In genomic region chr6:90294989-90295853, GRCh38 we compare ENCODE assay signal across 8 cellular contexts. TPM values are rescaled to one million over a fixed set of nuclear protein-coding genes. Genes with fewer than 3 reads are reported as not detected.
DNase-seq lines count a peak whose midpoint lies in the region; ATAC-seq, FAIRE-seq and TF ChIP-seq lines count a peak whose summit lies in the region.

No MANE protein-coding gene starts in this region.

- CTCF ChIA-PET in A549 (lab: Yijun Ruan, JAX) (interaction anchor here (0.7 to 1.1 kb wide), 5 partner anchors 9 to 184 kb away, joined by 3 to 5 read pairs (median 3); no protein-coding TSS in a partner anchor), Panc1 (lab: Charles Lee) (interaction anchor here (0.6 to 0.7 kb wide), 2 partner anchors 77 to 1002 kb away, joined by 4 to 16 read pairs; no protein-coding TSS in a partner anchor)

- no TSS peak for BruUV-seq in Panc1 (replicated peaks; lab: Mats Ljungman, UMichigan)

- peak overlapping the region; percentile 99 for H3K4me2 ChIP-seq in A549

- 0 out of 5 replicates have a peak, but pooled peaks of 1 of the 2 experiments have one; percentile 10 for TF ChIP-seq RAD21 in A549 (conservative IDR thresholded peaks at IDR 0.05 in 1 of 2, IDR thresholded peaks at IDR 0.05 in 1 of 2)

- no peaks in the 10 kb centered on the region for H3K36me3 ChIP-seq in Panc1 (ENCODE audit: control insufficient read depth, insufficient read depth, low read length)
- no peaks in the 10 kb centered on the region for H3K36me3 ChIP-seq in suprapubic skin

- peak; percentile 52 to 74 for ATAC-seq in A549
- ATAC-seq in GM19324 (IDR thresholded peaks at IDR 0.05; ENCODE audit: low FRiP score, unreplicated experiment) = peak; percentile 47
- peak; percentile 72 for ATAC-seq in Panc1
- ATAC-seq in omental fat pad (ENCODE audit: low FRiP score) = peak; percentile 11
- ATAC-seq in HG02884 (IDR thresholded peaks at IDR 0.05; ENCODE audit: unreplicated experiment) = no peak

- peak in 1 of 2 experiments; percentile 29 for DNase-seq in A549 (ENCODE audit: low read depth in 1 of 2, low spot score in 1 of 2)
- DNase-seq in Panc1 (ENCODE audit: low read depth, low spot score) = no peak
- DNase-seq in activated naive CD4-positive, alpha-beta T cell (lab: John Stamatoyannopoulos, UW) = peak; percentile 52 to 66 (median 59)
- DNase-seq in glomerular visceral epithelial cell (ENCODE audit: extremely low spot score) = peak; percentile 51
- DNase-seq in omental fat pad (ENCODE audit: low spot score) = no peak
- peak in 1 of 2 donors; percentile 65 for DNase-seq in suprapubic skin (ENCODE audit: low spot score in 2 of 2)

- H3K4me3 ChIP-seq in A549 (peak overlapping the region; percentile 69), Panc1 (ENCODE audit: low read depth in 2 of 2, low read length in 2 of 2) (peak overlapping the region; percentile 52 to 66), suprapubic skin (peak overlapping the region; percentile 92)

- no peak for TF ChIP-seq CTCF in A549 (IDR thresholded peaks at IDR 0.05)
- TF ChIP-seq CTCF in Panc1 (IDR thresholded peaks at IDR 0.05) = peak; percentile 57
- no peak for TF ChIP-seq CTCF in omental fat pad (IDR thresholded peaks at IDR 0.05)
- TF ChIP-seq CTCF in suprapubic skin (IDR thresholded peaks at IDR 0.05) = no peak

- H3K27me3 ChIP-seq in Panc1 (ENCODE audit: control insufficient read depth, insufficient read depth, low read length) (peaks cover 5% of the 10 kb centered on the region), suprapubic skin (no peaks in the 10 kb centered on the region)

- TF ChIP-seq EP300 in A549 (IDR thresholded peaks at IDR 0.05) (no peak), suprapubic skin (IDR thresholded peaks at IDR 0.05) (no peak)

- peak overlapping the region in 1 of 2 experiments; percentile 76; a peak in 2 of 6 replicates for H3K27ac ChIP-seq in A549
- H3K27ac ChIP-seq in Panc1 (ENCODE audit: low read length) = no peak overlapping the region
- H3K27ac ChIP-seq in suprapubic skin = peak overlapping the region; percentile 92

- TF ChIP-seq POLR2A in A549 (IDR thresholded peaks at IDR 0.05; ENCODE audit: low read length) (no peak), suprapubic skin (IDR thresholded peaks at IDR 0.05) (no peak)

- 17% methylated on average over 19 of the region's 79 CpGs for WGBS in A549 (ENCODE audit: missing lambda C conversion rate)
- WGBS in suprapubic skin = under 1% methylated on average over 35 of the region's 79 CpGs

- intact Hi-C loops in Panc1 (cut with micrococcal nuclease; ENCODE audit: unreplicated experiment) = no loop called here

- no peaks in the 10 kb centered on the region for H3K9me3 ChIP-seq in A549
- no peaks in the 10 kb centered on the region for H3K9me3 ChIP-seq in Panc1 (ENCODE audit: control insufficient read depth, insufficient read depth, low read depth, low read length)
- H3K9me3 ChIP-seq in suprapubic skin = no peaks in the 10 kb centered on the region

- POLR2A ChIA-PET in A549 (lab: Yijun Ruan, JAX) = interaction anchor here (0.9 kb wide), 1 partner anchor 77 kb away, joined by 3 read pairs; no protein-coding TSS in a partner anchor
- POLR2A ChIA-PET in Panc1 (lab: Charles Lee) = interaction anchor here (0.6 kb wide), 1 partner anchor 358 kb away, joined by 3 read pairs; no protein-coding TSS in a partner anchor

- in situ Hi-C loops in Panc1 (cut with HindIII; ENCODE audit: low pct_unique_long_range_greater_than_20kb, low sequenced_read_pairs) = no loop called here

- peaks cover 6% of the 10 kb centered on the region; the same call in 1 of the 3 replicates for H3K4me1 ChIP-seq in A549
- peaks cover 5% of the 10 kb centered on the region for H3K4me1 ChIP-seq in Panc1 (ENCODE audit: control insufficient read depth, insufficient read depth, low read length)
- peaks cover 17% of the 10 kb centered on the region for H3K4me1 ChIP-seq in suprapubic skin

- FAIRE-seq in A549 (lab: Jason Lieb, UNC) = no peak

TF ChIP-seq in A549, 52 proteins besides CTCF, POLR2A, EP300 and RAD21:
- TF ChIP-seq CBX2 (IDR thresholded peaks at IDR 0.05; ENCODE audit: borderline replicate concordance, low read depth) (no peak), RFX5 (IDR thresholded peaks at IDR 0.05) (no peak), E2F6 (IDR thresholded peaks at IDR 0.05; ENCODE audit: borderline replicate concordance, low read depth) (0 out of 2 replicates have a peak, but pooled peaks have one; percentile 19), SMC3 (IDR thresholded peaks at IDR 0.05) (0 out of 3 replicates have a peak, but pooled peaks have one; percentile 24), NFE2L2 (conservative IDR thresholded peaks at IDR 0.05; ENCODE audit: low read length) (no peak), HDAC2 (IDR thresholded peaks at IDR 0.05) (no peak), HOXA7 (CRISPR knock-in tag; IDR thresholded peaks at IDR 0.05) (no peak), MAZ (IDR thresholded peaks at IDR 0.05; ENCODE audit: borderline replicate concordance, low read depth, low read length) (no peak), ZSCAN20 (CRISPR knock-in tag; IDR thresholded peaks at IDR 0.05) (no peak), NR3C1 (IDR thresholded peaks at IDR 0.05) (no peak), MAX (IDR thresholded peaks at IDR 0.05) (0 out of 2 replicates have a peak, but pooled peaks have one; percentile 10), KDM1A (IDR thresholded peaks at IDR 0.05; ENCODE audit: low read depth) (no peak), ATOH8 (CRISPR knock-in tag; IDR thresholded peaks at IDR 0.05; ENCODE audit: low read depth) (no peak), SREBF2 (IDR thresholded peaks at IDR 0.05) (no peak), KDM5A (IDR thresholded peaks at IDR 0.05) (no peak)

RNA-seq across cellular contexts. Expression of gene BACH2, which starts 1.4 kb away (rescaled TPM):
- polyA plus RNA-seq in A549 (2011; rRNA removed) (0.33 and 0.36 TPM in 2 replicates), A549 (2017; fragmentation: RNase III; extraction: RNeasy Plus Mini Kit Qiagen cat#74134 plus additional on column Dnase treatment) (0.01 to 0.13 TPM (median 0.10 TPM) in 3 replicates)
- 0.03 and 0.18 TPM in 2 replicates for polyA plus RNA-seq in A549 (2012; cell fraction: cytosol; rRNA removed)
- polyA plus RNA-seq in A549 (2012; cell fraction: nucleus; rRNA removed) = 0.10 and 0.11 TPM in 2 replicates
- 0.04 and 0.24 TPM in 2 replicates for polyA minus RNA-seq in A549 (2011; rRNA and poly(A)+ RNA removed)
- total RNA-seq in Panc1 (2021; ENCODE audit: unreplicated experiment) (1.6 TPM), omental fat pad (1 to 10 TPM; 4.0 to 9.4 (median 7.0) TPM), suprapubic skin (10 to 100 TPM in 2 of 4 donors, 1 to 10 TPM in 2; 8.5 to 20.0 (median 13.3) TPM)
- 0.85 TPM for polyA plus RNA-seq in Panc1 (2012; ENCODE audit: insufficient read length)

Comparison
In these comparisons a context has a peak if more than half of its experiments do, and no peak if none do; other contexts are left out.
1. DNase-seq: peak in activated naive CD4-positive, alpha-beta T cell (4 of 4) and glomerular visceral epithelial cell (single experiment); none in Panc1 (single experiment) and omental fat pad (single experiment).
2. Peak in every context shown above with its lines, with median percentiles within 50 percentile points of each other: H3K4me3 ChIP-seq.